12 cellular contexts compared by ENCODE assay signal in the genomic region with DNA sequence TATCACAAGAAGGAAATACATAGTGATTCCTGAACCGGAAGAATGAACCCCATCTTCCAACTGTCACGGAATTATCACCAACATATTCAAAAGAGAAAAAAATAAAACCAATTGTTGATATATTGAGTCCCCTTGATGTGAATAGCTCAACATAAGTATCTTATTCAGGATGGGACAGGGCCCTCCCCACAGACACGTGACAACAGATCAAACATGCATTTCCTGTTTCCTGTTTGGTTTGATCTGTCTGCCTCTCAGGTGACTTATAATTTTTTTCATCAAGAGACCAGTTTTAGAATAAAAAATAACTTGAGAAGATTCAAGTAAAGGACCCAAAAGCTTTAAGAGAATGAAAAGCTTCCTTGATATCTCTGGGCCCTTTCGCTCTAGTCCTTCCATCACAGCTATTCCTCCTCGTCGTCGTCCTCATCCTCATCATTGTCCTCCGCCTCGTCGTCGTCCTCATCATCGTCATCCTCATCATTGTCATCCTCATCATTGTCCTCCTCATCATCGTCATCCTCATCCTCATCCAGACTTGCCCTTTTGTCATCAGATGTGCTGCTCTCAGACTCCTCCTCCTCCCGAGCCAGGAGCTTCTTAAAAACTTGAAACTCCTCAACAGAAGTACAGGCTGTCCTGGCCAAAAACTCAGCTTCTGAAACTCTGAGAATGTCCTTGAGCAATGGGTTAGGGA. TPM values are rescaled to one million over a fixed set of nuclear protein-coding genes. Genes with fewer than 3 reads are reported as not detected.
DNase-seq lines count a peak whose midpoint lies in the region; ATAC-seq, FAIRE-seq and TF ChIP-seq lines count a peak whose summit lies in the region.
"Had no signal": no experiment of that assay in that cellular context is flagged by ENCODE, and none has a peak within 500 bp of the region (broad histone marks: within the 10 kb centered on the region; RNA-seq: fewer than 3 reads in every experiment).

No MANE protein-coding gene starts in this region.

- peak overlapping the region; percentile 52 for H3K27ac Mint-ChIP-seq in activated CD4-positive, alpha-beta T cell treated with anti-CD3 and anti-CD28 coated beads, Interleukin-2, amount 10 ng/mL, durations not matched to agents 24 days and 14 days

- POLR2A ChIA-PET in HepG2 (lab: Yijun Ruan, JAX) = interaction anchor here (1.0 kb wide), 1 partner anchor 54 kb away, joined by 3 read pairs; a partner anchor contains a TSS
- POLR2A ChIA-PET in PC-9 (lab: Charles Lee; ENCODE audit: unreplicated experiment) = interaction anchor here (0.7 kb wide), 1 partner anchor 102 kb away, joined by 3 read pairs; no protein-coding TSS in a partner anchor

- H3K27me3 ChIP-seq in HepG2 (ENCODE audit: control insufficient read depth in 1 of 2, insufficient read depth in 2 of 2, low read length in 2 of 2) = no peaks in the 10 kb centered on the region
- H3K27me3 ChIP-seq in right lobe of liver = no peaks in the 10 kb centered on the region
- H3K27me3 ChIP-seq in thyroid gland = no peaks in the 10 kb centered on the region
- no peaks in the 10 kb centered on the region for H3K27me3 ChIP-seq in PC-9 (ENCODE audit: insufficient read depth, low read depth)
- H3K27me3 ChIP-seq: adrenal gland, sigmoid colon had no signal

- H3K36me3 Mint-ChIP-seq in activated CD4-positive, alpha-beta T cell treated with anti-CD3 and anti-CD28 coated beads, Interleukin-2, amount 10 ng/mL, durations not matched to agents 24 days and 14 days (ENCODE audit: low read depth) = peaks cover 62% of the 10 kb centered on the region

- ATAC-seq in HepG2 = no peak
- no peak for ATAC-seq in right lobe of liver

- no peak for FAIRE-seq in HepG2 (lab: Jason Lieb, UNC)
- FAIRE-seq: urothelium cell line had no signal

- DNase-seq in HepG2 (ENCODE audit: low spot score) (no peak), right lobe of liver (no peak), coronary artery (ENCODE audit: low spot score) (peak; percentile 36), thyroid gland (no peak), posterior cingulate gyrus (no peak), PC-9 (no peak), OCI-M1 (lab: John Stamatoyannopoulos, UW) (no peak)
- DNase-seq in activated CD4-positive, alpha-beta T cell treated with anti-CD3 and anti-CD28 coated beads, Interleukin-2, amount 10 ng/mL, durations not matched to agents 24 days and 14 days = peak; percentile 80
- DNase-seq: NCI-H2081 treated with DMSO at 0.1 percent for 48 hours, sigmoid colon had no signal

- no peak overlapping the region for H3K27ac ChIP-seq in HepG2 (ENCODE audit: extremely low read length, insufficient read depth, low read length)
- H3K27ac ChIP-seq in right lobe of liver = no peak overlapping the region
- H3K27ac ChIP-seq in coronary artery = no peak overlapping the region
- H3K27ac ChIP-seq in thyroid gland = peak overlapping the region in 2 of 3 donors; percentile 92 to 94
- no peak overlapping the region for H3K27ac ChIP-seq in PC-9
- H3K27ac ChIP-seq: adrenal gland, sigmoid colon had no signal

- H4K20me1 ChIP-seq in HepG2 (ENCODE audit: insufficient read depth, low read length) = peaks cover 13% of the 10 kb centered on the region; the same call in 1 of the 2 replicates
- H4K20me1 ChIP-seq in PC-9 (ENCODE audit: insufficient read depth) = peaks cover 6% of the 10 kb centered on the region; the same call in 1 of the 2 replicates

- H3K4me2 ChIP-seq in HepG2 (ENCODE audit: low read depth, low read length) = no peak overlapping the region
- no peak overlapping the region for H3K4me2 ChIP-seq in PC-9

- H2AFZ ChIP-seq in HepG2 (ENCODE audit: low read length) (no peak overlapping the region), PC-9 (no peak overlapping the region)

- H3K4me1 Mint-ChIP-seq in activated CD4-positive, alpha-beta T cell treated with anti-CD3 and anti-CD28 coated beads, Interleukin-2, amount 10 ng/mL, durations not matched to agents 24 days and 14 days = peaks cover 32% of the 10 kb centered on the region

- intact Hi-C loops in HepG2 (cut with micrococcal nuclease; ENCODE audit: unreplicated experiment) (no loop called here), right lobe of liver (cut with DNase I) (no loop called here), thyroid gland (cut with DNase I) (no loop called here), posterior cingulate gyrus (cut with DNase I) (no loop called here), PC-9 (cut with micrococcal nuclease; ENCODE audit: unreplicated experiment) (no loop called here)
- intact Hi-C loops in activated CD4-positive, alpha-beta T cell treated with anti-CD3 and anti-CD28 coated beads, Interleukin-2, amount 10 ng/mL, durations not matched to agents 24 days and 14 days (cut with micrococcal nuclease) = no loop called here

- H3K9me3 Mint-ChIP-seq in activated CD4-positive, alpha-beta T cell treated with anti-CD3 and anti-CD28 coated beads, Interleukin-2, amount 10 ng/mL, durations not matched to agents 24 days and 14 days = no peaks in the 10 kb centered on the region

- TF ChIP-seq CTCF in HepG2 (CRISPR knock-in tag; IDR thresholded peaks at IDR 0.05) (no peak), right lobe of liver (IDR thresholded peaks at IDR 0.05) (no peak), coronary artery (IDR thresholded peaks at IDR 0.05) (no peak), thyroid gland (IDR thresholded peaks at IDR 0.05) (no peak), PC-9 (conservative IDR thresholded peaks at IDR 0.05) (no peak)

- H3K27me3 Mint-ChIP-seq in activated CD4-positive, alpha-beta T cell treated with anti-CD3 and anti-CD28 coated beads, Interleukin-2, amount 10 ng/mL, durations not matched to agents 24 days and 14 days = no peaks in the 10 kb centered on the region

- no peak overlapping the region for H3K9ac ChIP-seq in HepG2 (ENCODE audit: insufficient read depth, low read depth, low read length)

- no peaks in the 10 kb centered on the region for H3K9me3 ChIP-seq in HepG2 (ENCODE audit: low read length)
- no peaks in the 10 kb centered on the region for H3K9me3 ChIP-seq in right lobe of liver
- H3K9me3 ChIP-seq in thyroid gland = no peaks in the 10 kb centered on the region
- no peaks in the 10 kb centered on the region for H3K9me3 ChIP-seq in PC-9 (ENCODE audit: insufficient read depth, low read depth)
- H3K9me3 ChIP-seq: adrenal gland, sigmoid colon had no signal

- CTCF ChIA-PET in HepG2 (lab: Yijun Ruan, JAX; ENCODE audit: low intra/inter-chr PET ratio, low total read pairs) (no interaction called here), PC-9 (lab: Charles Lee) (interaction anchor here (0.6 kb wide), 1 partner anchor 17 kb away, joined by 5 read pairs; no protein-coding TSS in a partner anchor)

- peaks cover 19 to 58% of the 10 kb centered on the region in 2 experiments for H3K36me3 ChIP-seq in HepG2 (replicated peaks in 1 of 2; ENCODE audit: control insufficient read depth in 1 of 2, insufficient read depth in 2 of 2, low read length in 2 of 2)
- peaks cover 6 to 58% (median 18%) of the 10 kb centered on the region in 4 donors for H3K36me3 ChIP-seq in right lobe of liver
- peaks cover 10 to 20% of the 10 kb centered on the region in 2 donors for H3K36me3 ChIP-seq in thyroid gland
- peaks cover 22% of the 10 kb centered on the region; the same call in 1 of the 2 replicates for H3K36me3 ChIP-seq in PC-9 (ENCODE audit: low read depth)

- H3K4me3 ChIP-seq in HepG2 (replicated peaks in 1 of 3; ENCODE audit: insufficient read depth in 1 of 3, low read depth in 2 of 3, low read length in 3 of 3) (no peak overlapping the region), right lobe of liver (no peak overlapping the region), coronary artery (no peak overlapping the region), thyroid gland (replicated peaks in 1 of 3) (no peak overlapping the region), PC-9 (no peak overlapping the region)
- H3K4me3 ChIP-seq: adrenal gland, sigmoid colon had no signal

- no peak for TF ChIP-seq RAD21 in HepG2 (CRISPR knock-in tag; IDR thresholded peaks at IDR 0.05)

- H3K4me1 ChIP-seq in HepG2 (ENCODE audit: insufficient read depth, low read length) = peaks cover 66% of the 10 kb centered on the region
- peaks cover 0 to 24% (median 12%) of the 10 kb centered on the region in 4 donors for H3K4me1 ChIP-seq in right lobe of liver
- peaks cover 46 to 73% of the 10 kb centered on the region in 2 donors for H3K4me1 ChIP-seq in thyroid gland
- H3K4me1 ChIP-seq in PC-9 (replicated peaks; ENCODE audit: insufficient read depth) = no peaks in the 10 kb centered on the region; the same call in 1 of the 2 replicates

- H3K9me2 ChIP-seq in PC-9 (ENCODE audit: insufficient read depth) = no peaks in the 10 kb centered on the region

- peaks cover 3% of the 10 kb centered on the region; the same call in 1 of the 2 replicates for H3F3A ChIP-seq in PC-9 (ENCODE audit: insufficient read depth, low read depth)

- TF ChIP-seq POLR2A in HepG2 (IDR thresholded peaks at IDR 0.05; ENCODE audit: insufficient read depth in 1 of 2, low read depth in 2 of 2, low read length in 2 of 2) = no peak
- no peak for TF ChIP-seq POLR2A in right lobe of liver (IDR thresholded peaks at IDR 0.05)
- TF ChIP-seq POLR2A in thyroid gland (IDR thresholded peaks at IDR 0.05) = no peak

- H3K79me2 ChIP-seq in HepG2 (ENCODE audit: insufficient read depth, low read length) (peaks cover 31% of the 10 kb centered on the region), PC-9 (ENCODE audit: low read depth) (peaks cover 16% of the 10 kb centered on the region)

- TF ChIP-seq EP300 in HepG2 (IDR thresholded peaks at IDR 0.05; ENCODE audit: low read depth in 2 of 2, low read length in 2 of 2) (no peak), HepG2 (CRISPR knock-in tag; IDR thresholded peaks at IDR 0.05; ENCODE audit: borderline replicate concordance) (no peak)

- peak overlapping the region; percentile 14 for H3K4me3 Mint-ChIP-seq in activated CD4-positive, alpha-beta T cell treated with anti-CD3 and anti-CD28 coated beads, Interleukin-2, amount 10 ng/mL, durations not matched to agents 24 days and 14 days

- in situ Hi-C loops in HepG2 (cut with HindIII; ENCODE audit: extremely low pct_ligation_motif_present, low pct_unique_long_range_greater_than_20kb) = no loop called here

- WGBS in HepG2 (ENCODE audit: low lambda C conversion rate) = 96% methylated on average over 14 of the region's 14 CpGs
- 84% methylated on average over 14 of the region's 14 CpGs for WGBS in right lobe of liver (ENCODE audit: insufficient coverage, low coverage, low lambda C conversion rate, missing lambda C conversion rate)
- WGBS in thyroid gland, 2 donors = 88 to 90% methylated on average over 14 of the region's 14 CpGs

- no TSS peak for BruUV-seq in HepG2 (replicated peaks; lab: Mats Ljungman, UMichigan)
- BruUV-seq in PC-9 (replicated peaks; lab: Mats Ljungman, UMichigan) = no TSS peak

RNA-seq across cellular contexts. Expression of a gene that starts 6.3 kb away (rescaled TPM):
- 59.8 and 61.5 TPM in 2 replicates for total RNA-seq in HepG2 (2016; rRNA removed; fragmentation: Illumina TruSeq; extraction: Trizol)
- total RNA-seq in HepG2 (2016; cell fraction: cytosol; rRNA removed; fragmentation: Illumina TruSeq; extraction: Trizol; ENCODE audit: low read depth) = 20.2 and 20.4 TPM in 2 replicates
- 57.2 and 63.4 TPM in 2 replicates for total RNA-seq in HepG2 (2016; cell fraction: insoluble cytoplasmic fraction; rRNA removed; fragmentation: Illumina TruSeq; extraction: Trizol)
- 27.2 and 28.3 TPM in 2 replicates for total RNA-seq in HepG2 (2016; cell fraction: membrane; rRNA removed; fragmentation: Illumina TruSeq; extraction: Trizol)
- 47.3 and 61.7 TPM in 2 replicates for total RNA-seq in HepG2 (2016; cell fraction: nucleus; rRNA removed; fragmentation: Illumina TruSeq; extraction: Trizol)
- polyA plus RNA-seq in HepG2 (2011; rRNA removed) = 37.1 and 50.5 TPM in 2 replicates
- polyA plus RNA-seq in HepG2 (2011; cell fraction: cytosol; rRNA removed) = 29.8 and 33.1 TPM in 2 replicates
- polyA plus RNA-seq in HepG2 (2011; cell fraction: nucleus; rRNA removed) = 71.5 and 77.4 TPM in 2 replicates
- polyA plus RNA-seq in HepG2 (2012) = 27.8 and 38.2 TPM in 2 replicates
- 18.2 and 22.9 TPM in 2 replicates for polyA plus RNA-seq in HepG2 (2016; cell fraction: cytosol; fragmentation: Illumina TruSeq; extraction: Trizol; ENCODE audit: low read depth)
- 67.1 and 69.1 TPM in 2 replicates for polyA plus RNA-seq in HepG2 (2016; cell fraction: insoluble cytoplasmic fraction; fragmentation: Illumina TruSeq; extraction: Trizol; ENCODE audit: low read depth)
- polyA plus RNA-seq in HepG2 (2016; cell fraction: membrane; fragmentation: Illumina TruSeq; extraction: Trizol; ENCODE audit: low read depth) = 20.0 and 22.3 TPM in 2 replicates
- 82.3 and 82.6 TPM in 2 replicates for polyA plus RNA-seq in HepG2 (2016; cell fraction: nucleus; fragmentation: Illumina TruSeq; extraction: Trizol; ENCODE audit: insufficient read depth, low read depth)
- polyA minus RNA-seq in HepG2 (2011; rRNA and poly(A)+ RNA removed; ENCODE audit: low replicate concordance) = 31.6 and 46.9 TPM in 2 replicates
- polyA minus RNA-seq in HepG2 (2011; cell fraction: cytosol; rRNA and poly(A)+ RNA removed) = 15.7 and 20.7 TPM in 2 replicates
- polyA minus RNA-seq in HepG2 (2011; cell fraction: nucleus; rRNA and poly(A)+ RNA removed) = 76.1 and 79.6 TPM in 2 replicates
- total RNA-seq in right lobe of liver = 10 to 100 TPM; 12.1 to 26.3 (median 17.0) TPM
- total RNA-seq in activated CD4-positive, alpha-beta T cell treated with anti-CD3 and anti-CD28 coated beads, Interleukin-2, amount 10 ng/mL, durations not matched to agents 24 days and 14 days = 39.3 and 43.9 TPM in 2 replicates
- total RNA-seq in thyroid gland = 100 to 1,000 TPM in 1 of 4 donors, 10 to 100 TPM in 3; 67.8 to 110 (median 91.0) TPM
- total RNA-seq in PC-9 (2021) = 38.6 and 42.8 TPM in 2 replicates

RNA-seq across cellular contexts. Expression of a gene that starts 53.5 kb away (rescaled TPM):
- total RNA-seq in HepG2 (2016; rRNA removed; fragmentation: Illumina TruSeq; extraction: Trizol) (16.0 and 17.0 TPM in 2 replicates), right lobe of liver (1 to 10 TPM; 2.0 to 4.2 (median 3.4) TPM), thyroid gland (10 to 100 TPM in 3 of 4 donors, 1 to 10 TPM in 1; 7.0 to 29.4 (median 20.8) TPM), PC-9 (2021) (70.4 and 77.5 TPM in 2 replicates)
- total RNA-seq in HepG2 (2016; cell fraction: cytosol; rRNA removed; fragmentation: Illumina TruSeq; extraction: Trizol; ENCODE audit: low read depth) = 18.0 and 28.0 TPM in 2 replicates
- 14.4 and 17.9 TPM in 2 replicates for total RNA-seq in HepG2 (2016; cell fraction: insoluble cytoplasmic fraction; rRNA removed; fragmentation: Illumina TruSeq; extraction: Trizol)
- 5.9 and 7.8 TPM in 2 replicates for total RNA-seq in HepG2 (2016; cell fraction: membrane; rRNA removed; fragmentation: Illumina TruSeq; extraction: Trizol)
- total RNA-seq in HepG2 (2016; cell fraction: nucleus; rRNA removed; fragmentation: Illumina TruSeq; extraction: Trizol) = 22.6 and 27.5 TPM in 2 replicates
- polyA plus RNA-seq in HepG2 (2011; rRNA removed) = 6.9 and 7.1 TPM in 2 replicates
- 2.1 and 4.1 TPM in 2 replicates for polyA plus RNA-seq in HepG2 (2011; cell fraction: cytosol; rRNA removed)
- 36.3 and 40.3 TPM in 2 replicates for polyA plus RNA-seq in HepG2 (2011; cell fraction: nucleus; rRNA removed)
- 6.8 and 9.6 TPM in 2 replicates for polyA plus RNA-seq in HepG2 (2012)
- polyA plus RNA-seq in HepG2 (2016; cell fraction: cytosol; fragmentation: Illumina TruSeq; extraction: Trizol; ENCODE audit: low read depth) = 0.79 and 1.0 TPM in 2 replicates
- polyA plus RNA-seq in HepG2 (2016; cell fraction: insoluble cytoplasmic fraction; fragmentation: Illumina TruSeq; extraction: Trizol; ENCODE audit: low read depth) = 9.2 and 11.1 TPM in 2 replicates
- polyA plus RNA-seq in HepG2 (2016; cell fraction: membrane; fragmentation: Illumina TruSeq; extraction: Trizol; ENCODE audit: low read depth) = 1.7 and 2.3 TPM in 2 replicates
- 79.4 and 83.7 TPM in 2 replicates for polyA plus RNA-seq in HepG2 (2016; cell fraction: nucleus; fragmentation: Illumina TruSeq; extraction: Trizol; ENCODE audit: insufficient read depth, low read depth)
- polyA minus RNA-seq in HepG2 (2011; rRNA and poly(A)+ RNA removed; ENCODE audit: low replicate concordance) = 28.2 and 32.5 TPM in 2 replicates
- 3.7 and 15.6 TPM in 2 replicates for polyA minus RNA-seq in HepG2 (2011; cell fraction: cytosol; rRNA and poly(A)+ RNA removed)
- 10.7 and 14.4 TPM in 2 replicates for polyA minus RNA-seq in HepG2 (2011; cell fraction: nucleus; rRNA and poly(A)+ RNA removed)
- 87.5 and 92.0 TPM in 2 replicates for total RNA-seq in activated CD4-positive, alpha-beta T cell treated with anti-CD3 and anti-CD28 coated beads, Interleukin-2, amount 10 ng/mL, durations not matched to agents 24 days and 14 days

RNA-seq across cellular contexts. Expression of a gene that starts 54.5 kb away (rescaled TPM):
- total RNA-seq in HepG2 (2016; rRNA removed; fragmentation: Illumina TruSeq; extraction: Trizol) = 67.9 and 77.2 TPM in 2 replicates
- 27.7 and 40.5 TPM in 2 replicates for total RNA-seq in HepG2 (2016; cell fraction: cytosol; rRNA removed; fragmentation: Illumina TruSeq; extraction: Trizol; ENCODE audit: low read depth)
- 78.8 and 81.3 TPM in 2 replicates for total RNA-seq in HepG2 (2016; cell fraction: insoluble cytoplasmic fraction; rRNA removed; fragmentation: Illumina TruSeq; extraction: Trizol)
- 33.9 and 34.7 TPM in 2 replicates for total RNA-seq in HepG2 (2016; cell fraction: membrane; rRNA removed; fragmentation: Illumina TruSeq; extraction: Trizol)
- total RNA-seq in HepG2 (2016; cell fraction: nucleus; rRNA removed; fragmentation: Illumina TruSeq; extraction: Trizol) = 31.6 and 35.8 TPM in 2 replicates
- polyA plus RNA-seq in HepG2 (2011; rRNA removed) = 27.4 and 33.3 TPM in 2 replicates
- 19.4 and 25.1 TPM in 2 replicates for polyA plus RNA-seq in HepG2 (2011; cell fraction: cytosol; rRNA removed)
- polyA plus RNA-seq in HepG2 (2011; cell fraction: nucleus; rRNA removed) = 14.7 and 16.8 TPM in 2 replicates
- polyA plus RNA-seq in HepG2 (2012) = 43.0 and 56.8 TPM in 2 replicates
- 29.9 and 37.7 TPM in 2 replicates for polyA plus RNA-seq in HepG2 (2016; cell fraction: cytosol; fragmentation: Illumina TruSeq; extraction: Trizol; ENCODE audit: low read depth)
- 99.4 and 106 TPM in 2 replicates for polyA plus RNA-seq in HepG2 (2016; cell fraction: insoluble cytoplasmic fraction; fragmentation: Illumina TruSeq; extraction: Trizol; ENCODE audit: low read depth)
- polyA plus RNA-seq in HepG2 (2016; cell fraction: membrane; fragmentation: Illumina TruSeq; extraction: Trizol; ENCODE audit: low read depth) = 34.4 and 34.7 TPM in 2 replicates
- polyA plus RNA-seq in HepG2 (2016; cell fraction: nucleus; fragmentation: Illumina TruSeq; extraction: Trizol; ENCODE audit: insufficient read depth, low read depth) = 52.8 and 60.1 TPM in 2 replicates
- polyA minus RNA-seq in HepG2 (2011; rRNA and poly(A)+ RNA removed; ENCODE audit: low replicate concordance) = 22.5 and 25.7 TPM in 2 replicates
- 18.4 and 24.7 TPM in 2 replicates for polyA minus RNA-seq in HepG2 (2011; cell fraction: cytosol; rRNA and poly(A)+ RNA removed)
- 24.0 and 27.0 TPM in 2 replicates for polyA minus RNA-seq in HepG2 (2011; cell fraction: nucleus; rRNA and poly(A)+ RNA removed)
- 10 to 100 TPM; 27.8 to 35.7 (median 29.5) TPM for total RNA-seq in right lobe of liver
- total RNA-seq in activated CD4-positive, alpha-beta T cell treated with anti-CD3 and anti-CD28 coated beads, Interleukin-2, amount 10 ng/mL, durations not matched to agents 24 days and 14 days = 111 and 113 TPM in 2 replicates
- total RNA-seq in thyroid gland = 10 to 100 TPM; 58.7 to 74.0 (median 68.8) TPM
- total RNA-seq in PC-9 (2021) = 113 and 143 TPM in 2 replicates

Comparison
In these comparisons a context has a peak if more than half of its experiments do, and no peak if none do; other contexts are left out.
1. DNase-seq: peak in activated CD4-positive, alpha-beta T cell treated with anti-CD3 and anti-CD28 coated beads, Interleukin-2, amount 10 ng/mL, durations not matched to agents 24 days and 14 days (single experiment) and coronary artery (single experiment); none in HepG2 (single experiment), right lobe of liver (0 of 3), thyroid gland (0 of 2), posterior cingulate gyrus (0 of 10), PC-9 (0 of 2) and OCI-M1 (single experiment).
2. H3K27ac ChIP-seq: peak in thyroid gland (2 of 3); none in HepG2 (single experiment), right lobe of liver (0 of 3), coronary artery (0 of 2) and PC-9 (single experiment).